Comparison of ENCODE assay signal across 9 cellular contexts in genomic region chr4:44448548-44449443, GRCh38. TPM values are rescaled to one million over a fixed set of nuclear protein-coding genes. Genes with fewer than 3 reads are reported as not detected.
DNase-seq lines count a peak whose midpoint lies in the region; ATAC-seq and TF ChIP-seq lines count a peak whose summit lies in the region.
"Had no signal": no experiment of that assay in that cellular context is flagged by ENCODE, and none has a peak within 500 bp of the region (broad histone marks: within the 10 kb centered on the region; RNA-seq: fewer than 3 reads in every experiment).

KCTD8 (minus strand) TSS chr4:44448809.

- 1 to 3% methylated on average over 12 to 68 of the region's 71 CpGs for WGBS in testis, 2 donors

- no peak within 1 kb of the TSS for H3K9ac ChIP-seq in neural progenitor cell

- no peaks in the 10 kb centered on the region for H3K9me3 ChIP-seq in neural progenitor cell (ENCODE audit: low read depth)
- H3K9me3 ChIP-seq in testis = no peaks in the 10 kb centered on the region

- H3K36me3 Mint-ChIP-seq in neural progenitor cell = no peaks in the 10 kb centered on the region

- H3K9me3 Mint-ChIP-seq in neural progenitor cell = no peaks in the 10 kb centered on the region

- H3K27ac Mint-ChIP-seq in neural progenitor cell = no peak within 1 kb of the TSS

- H3K4me1 ChIP-seq in neural progenitor cell (peaks cover 6% of the 10 kb centered on the region), testis (no peaks in the 10 kb centered on the region)

- peak; percentile 84 for TF ChIP-seq CTCF in neural progenitor cell (IDR thresholded peaks at IDR 0.05)
- peak; percentile 52 to 71 (median 63) for TF ChIP-seq CTCF in testis (IDR thresholded peaks at IDR 0.05)

- H3K79me2 ChIP-seq in neural progenitor cell (ENCODE audit: low read depth) = no peaks in the 10 kb centered on the region

- H4K20me1 ChIP-seq in neural progenitor cell (ENCODE audit: low read depth) = peaks cover 16% of the 10 kb centered on the region

- H3K4me3 ChIP-seq in neural progenitor cell (peak within 1 kb of the TSS; percentile 50), testis (peak within 1 kb of the TSS; percentile 62 to 67)

- H3K27me3 ChIP-seq in neural progenitor cell = peaks cover 70% of the 10 kb centered on the region
- H3K27me3 ChIP-seq in testis = no peaks in the 10 kb centered on the region

- H3K4me1 Mint-ChIP-seq in neural progenitor cell = peaks cover 18% of the 10 kb centered on the region

- no peak within 1 kb of the TSS for H3K27ac ChIP-seq in neural progenitor cell
- peak within 1 kb of the TSS; percentile 76 to 91 for H3K27ac ChIP-seq in testis

- peak within 1 kb of the TSS; percentile 88 for H3K4me3 Mint-ChIP-seq in neural progenitor cell

- DNase-seq in D341Med (ENCODE audit: low spot score) = peak; percentile 96
- peak; percentile 91 for DNase-seq in HT1080 (ENCODE audit: low read depth)
- peak; percentile 45 for DNase-seq in OCI-M2 (lab: John Stamatoyannopoulos, UW; ENCODE audit: unreplicated experiment)
- DNase-seq in activated naive CD4-positive, alpha-beta T cell treated with anti-CD3 and anti-CD28 coated beads, Interleukin-2, amount 50 U/mL, for 16 hours = peak; percentile 60
- peak; percentile 86 for DNase-seq in germinal center (ENCODE audit: low spot score)
- peak; percentile 96 for DNase-seq in neural progenitor cell (ENCODE audit: low spot score)
- peak; percentile 95 for DNase-seq in testis

- ATAC-seq in GM21390 (IDR thresholded peaks at IDR 0.05; ENCODE audit: unreplicated experiment) = peak; percentile 95

- peaks cover 21% of the 10 kb centered on the region for H3F3A ChIP-seq in neural progenitor cell (ENCODE audit: low read depth)

- H3K4me2 ChIP-seq in neural progenitor cell = peak within 1 kb of the TSS; percentile 86

- H2AFZ ChIP-seq in neural progenitor cell (replicated peaks) = peak within 1 kb of the TSS; percentile 97

- no peaks in the 10 kb centered on the region for H3K36me3 ChIP-seq in neural progenitor cell
- no peaks in the 10 kb centered on the region for H3K36me3 ChIP-seq in testis (ENCODE audit: low read depth, missing control alignments)

- peaks cover 22% of the 10 kb centered on the region for H3K27me3 Mint-ChIP-seq in neural progenitor cell (ENCODE audit: insufficient read depth, low read depth)

- no peak for TF ChIP-seq POLR2A in testis (IDR thresholded peaks at IDR 0.05)

- intact Hi-C loops in testis (cut with DNase I; ENCODE audit: low total_unique reads) = no loop called here

RNA-seq across cellular contexts. Expression of gene KCTD8, which starts in this region (rescaled TPM):
- total RNA-seq in HT1080 (2014; rRNA removed; shearing (Covaris generic)) = 0.23 and 0.64 TPM in 2 replicates
- polyA plus RNA-seq in HT1080 (2015; cell fraction: cytosol; rRNA removed) = 0.17 TPM in 1 of 2 replicates, not detected in the other
- polyA plus RNA-seq in HT1080 (2015; cell fraction: nucleus; rRNA removed) = 0.07 and 0.22 TPM in 2 replicates
- total RNA-seq in neural progenitor cell (ENCODE audit: low replicate concordance) (0.06 TPM in 1 of 2 replicates, not detected in the other), testis (10 to 100 TPM in 1 of 2 donors, 1 to 10 TPM in 1; 4.0 to 13.6 TPM)
- 1.5 TPM for polyA plus RNA-seq in testis (ENCODE audit: insufficient read depth, low read depth, low replicate concordance)
- total RNA-seq: mononuclear cell had no signal

Comparison
In these comparisons a context has a peak if more than half of its experiments do, and no peak if none do; other contexts are left out.
1. Peak in DNase-seq in HT1080; RNA of the gene not detected or under 1 TPM.
2. Peak in DNase-seq, H3K4me3 ChIP-seq and H3K4me2 ChIP-seq in neural progenitor cell; RNA of the gene not detected or under 1 TPM.
3. DNase-seq: peak in every context shown above with its lines; median percentile 96 in D341Med; 96 in neural progenitor cell; 95 in testis; 91 in HT1080; 86 in germinal center; 60 in activated naive CD4-positive, alpha-beta T cell treated with anti-CD3 and anti-CD28 coated beads, Interleukin-2, amount 50 U/mL, for 16 hours; 45 in OCI-M2.